ENCODE assay signal across 1 cellular context in the genomic region with DNA sequence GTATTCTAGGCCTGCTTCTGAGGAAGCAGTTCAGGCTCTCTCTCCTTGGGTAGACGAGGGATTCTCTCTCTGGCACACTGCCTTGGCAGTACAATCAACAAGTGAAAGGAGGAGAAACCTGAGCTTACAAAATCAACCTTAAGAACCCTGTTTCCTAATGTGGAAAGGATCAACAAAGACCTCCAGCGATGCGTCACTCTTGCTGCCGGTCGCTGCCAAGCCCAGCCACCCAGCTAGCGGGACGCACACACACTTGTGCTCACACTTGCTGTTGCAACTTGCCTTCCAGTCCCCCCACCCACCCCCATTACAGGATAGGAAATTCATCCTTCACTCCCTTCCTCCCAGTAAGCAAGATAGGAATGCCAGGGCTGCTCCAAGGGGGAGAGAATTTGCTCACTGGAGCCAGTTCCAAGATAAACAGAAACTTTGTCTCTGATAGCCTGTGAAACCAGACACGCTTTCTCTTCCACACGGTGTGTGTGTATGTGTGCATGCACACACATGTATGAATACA.
A peak's percentile ranks its signal among the peaks of the same experiment; 100 is the strongest.
TF ChIP-seq lines count a peak whose summit lies in the region.

No MANE protein-coding gene starts in this region.

TF ChIP-seq in HEK293, 187 proteins besides CTCF, POLR2A, EP300 and RAD21 (continued from another document and continues in another):
- TF ChIP-seq, protein P1, sequence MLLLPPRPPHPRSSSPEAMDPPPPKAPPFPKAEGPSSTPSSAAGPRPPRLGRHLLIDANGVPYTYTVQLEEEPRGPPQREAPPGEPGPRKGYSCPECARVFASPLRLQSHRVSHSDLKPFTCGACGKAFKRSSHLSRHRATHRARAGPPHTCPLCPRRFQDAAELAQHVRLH (tag by site-specific recombination; IDR thresholded peaks at IDR 0.05): peak; percentile 63; the same call in 1 of the 2 replicates
- TF ChIP-seq, protein P2, sequence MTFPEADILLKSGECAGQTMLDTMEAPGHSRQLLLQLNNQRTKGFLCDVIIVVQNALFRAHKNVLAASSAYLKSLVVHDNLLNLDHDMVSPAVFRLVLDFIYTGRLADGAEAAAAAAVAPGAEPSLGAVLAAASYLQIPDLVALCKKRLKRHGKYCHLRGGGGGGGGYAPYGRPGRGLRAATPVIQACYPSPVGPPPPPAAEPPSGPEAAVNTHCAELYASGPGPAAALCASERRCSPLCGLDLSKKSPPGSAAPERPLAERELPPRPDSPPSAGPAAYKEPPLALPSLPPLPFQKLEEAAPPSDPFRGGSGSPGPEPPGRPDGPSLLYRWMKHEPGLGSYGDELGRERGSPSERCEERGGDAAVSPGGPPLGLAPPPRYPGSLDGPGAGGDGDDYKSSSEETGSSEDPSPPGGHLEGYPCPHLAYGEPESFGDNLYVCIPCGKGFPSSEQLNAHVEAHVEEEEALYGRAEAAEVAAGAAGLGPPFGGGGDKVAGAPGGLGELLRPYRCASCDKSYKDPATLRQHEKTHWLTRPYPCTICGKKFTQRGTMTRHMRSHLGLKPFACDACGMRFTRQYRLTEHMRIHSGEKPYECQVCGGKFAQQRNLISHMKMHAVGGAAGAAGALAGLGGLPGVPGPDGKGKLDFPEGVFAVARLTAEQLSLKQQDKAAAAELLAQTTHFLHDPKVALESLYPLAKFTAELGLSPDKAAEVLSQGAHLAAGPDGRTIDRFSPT (tag by site-specific recombination; IDR thresholded peaks at IDR 0.05): no peak
- TF ChIP-seq ZNF639 (tag by site-specific recombination; IDR thresholded peaks at IDR 0.05) (no peak), ZSCAN30 (tag by site-specific recombination; IDR thresholded peaks at IDR 0.05) (0 out of 2 replicates have a peak, but pooled peaks have one; percentile 17), FEZF1 (tag by site-specific recombination; IDR thresholded peaks at IDR 0.05) (peak; percentile 50; the same call in 1 of the 2 replicates), ZNF585B (tag by site-specific recombination; IDR thresholded peaks at IDR 0.05) (no peak), PATZ1 (tag by site-specific recombination; IDR thresholded peaks at IDR 0.05) (peak; percentile 84), MZF1 (tag by site-specific recombination; IDR thresholded peaks at IDR 0.05; ENCODE audit: borderline replicate concordance) (peak; percentile 47; the same call in 1 of the 2 replicates), ZNF311 (tag by site-specific recombination; IDR thresholded peaks at IDR 0.05; ENCODE audit: borderline replicate concordance) (no peak), OSR2 (tag by site-specific recombination; IDR thresholded peaks at IDR 0.05) (peak; percentile 92), ZNF433 (tag by site-specific recombination; IDR thresholded peaks at IDR 0.05; ENCODE audit: low read depth) (no peak), ZNF521 (tag by site-specific recombination; IDR thresholded peaks at IDR 0.05) (no peak), ZNF423 (tag by site-specific recombination; IDR thresholded peaks at IDR 0.05) (no peak), BCL11B (tag by site-specific recombination; IDR thresholded peaks at IDR 0.05; ENCODE audit: low read depth) (no peak), ZNF677 (tag by site-specific recombination; IDR thresholded peaks at IDR 0.05) (no peak), ZNF175 (tag by site-specific recombination; IDR thresholded peaks at IDR 0.05) (no peak), ZNF837 (tag by site-specific recombination; IDR thresholded peaks at IDR 0.05) (no peak), MEIS1 (CRISPR knock-in tag; IDR thresholded peaks at IDR 0.05; ENCODE audit: borderline replicate concordance) (no peak), ZNF426 (tag by site-specific recombination; IDR thresholded peaks at IDR 0.05) (no peak), KLF9 (tag by site-specific recombination; IDR thresholded peaks at IDR 0.05; ENCODE audit: low read depth) (no peak), ZNF398 (tag by site-specific recombination; IDR thresholded peaks at IDR 0.05) (peak; percentile 93), ZNF530 (tag by site-specific recombination; IDR thresholded peaks at IDR 0.05; ENCODE audit: low read depth) (no peak), GLI2 (tag by site-specific recombination; IDR thresholded peaks at IDR 0.05; ENCODE audit: borderline replicate concordance, low read depth) (no peak), ZNF366 (tag by site-specific recombination; conservative IDR thresholded peaks at IDR 0.05) (peak; percentile 70), ZBTB44 (tag by site-specific recombination; IDR thresholded peaks at IDR 0.05) (peak; percentile 75; the same call in 1 of the 2 replicates), ZNF692 (tag by site-specific recombination; IDR thresholded peaks at IDR 0.05) (peak; percentile 82), ZXDB (tag by site-specific recombination; IDR thresholded peaks at IDR 0.05) (peak; percentile 58), ZBTB17 (tag by site-specific recombination; IDR thresholded peaks at IDR 0.05) (peak; percentile 17; the same call in 1 of the 2 replicates), ZNF561 (tag by site-specific recombination; IDR thresholded peaks at IDR 0.05; ENCODE audit: borderline replicate concordance) (peak; percentile 44; the same call in 1 of the 2 replicates), ZNF600 (tag by site-specific recombination; IDR thresholded peaks at IDR 0.05) (peak; percentile 31), ZNF24 (tag by site-specific recombination; IDR thresholded peaks at IDR 0.05) (0 out of 2 replicates have a peak, but pooled peaks have one; percentile 23), PRDM10 (tag by site-specific recombination; IDR thresholded peaks at IDR 0.05) (peak; percentile 79), ZNF488 (tag by site-specific recombination; IDR thresholded peaks at IDR 0.05) (no peak), WT1 (tag by site-specific recombination; IDR thresholded peaks at IDR 0.05) (peak; percentile 96)
- TF ChIP-seq, protein P3, sequence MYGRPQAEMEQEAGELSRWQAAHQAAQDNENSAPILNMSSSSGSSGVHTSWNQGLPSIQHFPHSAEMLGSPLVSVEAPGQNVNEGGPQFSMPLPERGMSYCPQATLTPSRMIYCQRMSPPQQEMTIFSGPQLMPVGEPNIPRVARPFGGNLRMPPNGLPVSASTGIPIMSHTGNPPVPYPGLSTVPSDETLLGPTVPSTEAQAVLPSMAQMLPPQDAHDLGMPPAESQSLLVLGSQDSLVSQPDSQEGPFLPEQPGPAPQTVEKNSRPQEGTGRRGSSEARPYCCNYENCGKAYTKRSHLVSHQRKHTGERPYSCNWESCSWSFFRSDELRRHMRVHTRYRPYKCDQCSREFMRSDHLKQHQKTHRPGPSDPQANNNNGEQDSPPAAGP (tag by site-specific recombination; IDR thresholded peaks at IDR 0.05): peak; percentile 63; the same call in 1 of the 2 replicates
- TF ChIP-seq, protein P4, sequence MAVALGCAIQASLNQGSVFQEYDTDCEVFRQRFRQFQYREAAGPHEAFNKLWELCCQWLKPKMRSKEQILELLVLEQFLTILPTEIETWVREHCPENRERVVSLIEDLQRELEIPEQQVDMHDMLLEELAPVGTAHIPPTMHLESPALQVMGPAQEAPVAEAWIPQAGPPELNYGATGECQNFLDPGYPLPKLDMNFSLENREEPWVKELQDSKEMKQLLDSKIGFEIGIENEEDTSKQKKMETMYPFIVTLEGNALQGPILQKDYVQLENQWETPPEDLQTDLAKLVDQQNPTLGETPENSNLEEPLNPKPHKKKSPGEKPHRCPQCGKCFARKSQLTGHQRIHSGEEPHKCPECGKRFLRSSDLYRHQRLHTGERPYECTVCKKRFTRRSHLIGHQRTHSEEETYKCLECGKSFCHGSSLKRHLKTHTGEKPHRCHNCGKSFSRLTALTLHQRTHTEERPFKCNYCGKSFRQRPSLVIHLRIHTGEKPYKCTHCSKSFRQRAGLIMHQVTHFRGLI (tag by site-specific recombination; IDR thresholded peaks at IDR 0.05): peak; percentile 97
